ENCODE assay signal across 8 cellular contexts in the genomic region with DNA sequence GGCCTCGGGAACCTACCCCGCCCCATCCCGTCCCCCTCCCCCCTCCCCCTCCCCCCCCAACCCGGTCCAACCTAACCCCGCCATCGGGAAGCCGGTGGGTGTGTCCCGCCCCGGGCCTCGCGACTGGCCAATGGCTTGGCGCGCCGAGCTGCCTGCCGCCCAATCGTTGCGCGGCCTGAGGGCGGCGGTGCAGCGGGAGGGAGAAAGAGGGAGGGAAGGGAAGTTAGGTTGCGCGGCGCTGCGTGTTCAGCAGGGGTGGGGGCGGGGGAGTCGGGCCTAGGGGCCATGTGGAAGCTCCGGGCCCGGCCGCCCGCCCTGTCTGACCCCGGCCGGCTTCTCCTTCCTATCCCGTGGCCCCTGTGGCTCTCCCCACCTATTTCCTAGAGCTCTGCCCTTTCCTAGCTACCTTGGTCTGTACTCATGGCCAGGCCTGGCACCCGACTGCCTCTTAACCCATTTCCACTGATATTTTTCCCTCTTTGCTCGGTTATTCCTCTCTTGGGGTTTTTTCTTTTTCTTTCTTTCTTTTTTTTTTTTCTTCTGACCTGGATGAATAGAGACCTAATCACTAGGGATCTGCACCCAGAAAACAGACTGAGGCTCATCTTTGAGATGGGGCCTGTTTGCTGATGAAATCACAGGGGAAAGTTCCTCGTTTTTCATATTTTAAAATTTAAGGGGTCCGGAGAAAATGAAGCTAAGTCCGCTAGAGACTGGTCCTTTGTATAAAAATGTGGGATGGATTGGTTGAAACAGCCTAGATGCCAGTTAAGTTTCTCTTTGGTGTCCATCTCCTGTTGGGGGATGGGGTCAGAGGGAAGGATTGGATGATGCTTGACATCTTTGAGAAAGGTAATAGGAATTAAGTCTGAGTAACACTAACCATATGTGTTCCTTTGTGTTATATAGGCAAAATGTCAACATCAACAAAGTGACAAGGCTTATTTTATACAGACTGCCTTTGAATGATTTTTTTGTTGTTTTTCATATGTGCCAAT. TPM values are rescaled to one million over a fixed set of nuclear protein-coding genes. Genes with fewer than 3 reads are reported as not detected.
DNase-seq lines count a peak whose midpoint lies in the region; ATAC-seq and TF ChIP-seq lines count a peak whose summit lies in the region.

No MANE protein-coding gene starts in this region.

- peak overlapping the region; percentile 90 for H3K27ac Mint-ChIP-seq in activated CD4-positive, alpha-beta T cell treated with anti-CD3 and anti-CD28 coated beads, Interleukin-2, amount 10 ng/mL, durations not matched to agents 7 days and 5 days

- peak; percentile 37 for TF ChIP-seq POLR2A in GM19193 (IDR thresholded peaks at IDR 0.05; ENCODE audit: extremely low read depth, insufficient read depth, insufficient read length)

- peaks cover 56% of the 10 kb centered on the region for H3K36me3 Mint-ChIP-seq in activated CD4-positive, alpha-beta T cell treated with anti-CD3 and anti-CD28 coated beads, Interleukin-2, amount 10 ng/mL, durations not matched to agents 7 days and 5 days (ENCODE audit: low read depth)

- H3K4me1 Mint-ChIP-seq in activated CD4-positive, alpha-beta T cell treated with anti-CD3 and anti-CD28 coated beads, Interleukin-2, amount 10 ng/mL, durations not matched to agents 7 days and 5 days, result peaks cover 59% of the 10 kb centered on the region

- CTCF ChIA-PET in activated CD4-positive, alpha-beta T cell treated with anti-CD3 and anti-CD28 coated beads, Interleukin-2, amount 10 ng/mL, durations not matched to agents 7 days and 5 days (lab: Charles Lee), result interaction anchor here (0.6 to 5.5 kb wide), 9 partner anchors 11 to 320 kb away, joined by 3 to 35 read pairs (median 4); partner anchors contain the start of gene CDK5RAP3

- H3K27me3 Mint-ChIP-seq in activated CD4-positive, alpha-beta T cell treated with anti-CD3 and anti-CD28 coated beads, Interleukin-2, amount 10 ng/mL, durations not matched to agents 7 days and 5 days, result no peaks in the 10 kb centered on the region

- DNase-seq in AG10803 (ENCODE audit: low read depth) (peak; percentile 97), NCI-H524 treated with DMSO at 0.1 percent for 48 hours (lab: John Stamatoyannopoulos, UW) (peak; percentile 83), cortex of kidney (lab: John Stamatoyannopoulos, UW) (peak; percentile 19), left lobe of liver (ENCODE audit: low spot score) (peak; percentile 97)
- peak; percentile 95 for DNase-seq in activated CD4-positive, alpha-beta T cell treated with anti-CD3 and anti-CD28 coated beads, Interleukin-2, amount 10 ng/mL, durations not matched to agents 7 days and 5 days
- peak; percentile 97 for DNase-seq in stimulated activated CD4-positive, alpha-beta T cell treated with anti-CD3 and anti-CD28 coated beads, Interleukin-1b, Interleukin-23, amount 100 ng/mL, for 48 hours

- ATAC-seq in HG03457 (IDR thresholded peaks at IDR 0.05; ENCODE audit: unreplicated experiment), result peak; percentile 39
- peak; percentile 67 for ATAC-seq in left lobe of liver

- peak overlapping the region; percentile 85 for H3K4me3 Mint-ChIP-seq in activated CD4-positive, alpha-beta T cell treated with anti-CD3 and anti-CD28 coated beads, Interleukin-2, amount 10 ng/mL, durations not matched to agents 7 days and 5 days

- H3K4me3 ChIP-seq in AG10803 (ENCODE audit: low read length), result peak overlapping the region; percentile 81

- TF ChIP-seq CTCF in AG10803 (conservative IDR thresholded peaks at IDR 0.05; ENCODE audit: low read length), result no peak

- POLR2A ChIA-PET in activated CD4-positive, alpha-beta T cell treated with anti-CD3 and anti-CD28 coated beads, Interleukin-2, amount 10 ng/mL, durations not matched to agents 7 days and 5 days (lab: Charles Lee), result no interaction called here

- no peaks in the 10 kb centered on the region for H3K9me3 Mint-ChIP-seq in activated CD4-positive, alpha-beta T cell treated with anti-CD3 and anti-CD28 coated beads, Interleukin-2, amount 10 ng/mL, durations not matched to agents 7 days and 5 days

RNA-seq across cellular contexts. Expression of gene KPNB1, which starts 1.1 kb away (rescaled TPM):
- total RNA-seq in activated CD4-positive, alpha-beta T cell treated with anti-CD3 and anti-CD28 coated beads, Interleukin-2, amount 10 ng/mL, durations not matched to agents 7 days and 5 days, result 100 to 1,000 TPM; 409 to 427 TPM
- total RNA-seq in left lobe of liver, result 79.3 TPM

RNA-seq across cellular contexts. Expression of gene TBKBP1, which starts 43.1 kb away (rescaled TPM):
- 1 to 10 TPM; 2.5 to 3.0 TPM for total RNA-seq in activated CD4-positive, alpha-beta T cell treated with anti-CD3 and anti-CD28 coated beads, Interleukin-2, amount 10 ng/mL, durations not matched to agents 7 days and 5 days
- total RNA-seq in left lobe of liver, result 2.2 TPM

Comparison
In these comparisons a context has a peak if more than half of its experiments do, and no peak if none do; other contexts are left out.
1. Peak in every context shown above with its lines: DNase-seq, ATAC-seq and H3K4me3 ChIP-seq.
2. DNase-seq: peak in every context shown above with its lines; median percentile 97 in AG10803; 97 in left lobe of liver; 97 in stimulated activated CD4-positive, alpha-beta T cell treated with anti-CD3 and anti-CD28 coated beads, Interleukin-1b, Interleukin-23, amount 100 ng/mL, for 48 hours; 95 in activated CD4-positive, alpha-beta T cell treated with anti-CD3 and anti-CD28 coated beads, Interleukin-2, amount 10 ng/mL, durations not matched to agents 7 days and 5 days; 83 in NCI-H524 treated with DMSO at 0.1 percent for 48 hours; 19 in cortex of kidney.